In the genomic region with DNA sequence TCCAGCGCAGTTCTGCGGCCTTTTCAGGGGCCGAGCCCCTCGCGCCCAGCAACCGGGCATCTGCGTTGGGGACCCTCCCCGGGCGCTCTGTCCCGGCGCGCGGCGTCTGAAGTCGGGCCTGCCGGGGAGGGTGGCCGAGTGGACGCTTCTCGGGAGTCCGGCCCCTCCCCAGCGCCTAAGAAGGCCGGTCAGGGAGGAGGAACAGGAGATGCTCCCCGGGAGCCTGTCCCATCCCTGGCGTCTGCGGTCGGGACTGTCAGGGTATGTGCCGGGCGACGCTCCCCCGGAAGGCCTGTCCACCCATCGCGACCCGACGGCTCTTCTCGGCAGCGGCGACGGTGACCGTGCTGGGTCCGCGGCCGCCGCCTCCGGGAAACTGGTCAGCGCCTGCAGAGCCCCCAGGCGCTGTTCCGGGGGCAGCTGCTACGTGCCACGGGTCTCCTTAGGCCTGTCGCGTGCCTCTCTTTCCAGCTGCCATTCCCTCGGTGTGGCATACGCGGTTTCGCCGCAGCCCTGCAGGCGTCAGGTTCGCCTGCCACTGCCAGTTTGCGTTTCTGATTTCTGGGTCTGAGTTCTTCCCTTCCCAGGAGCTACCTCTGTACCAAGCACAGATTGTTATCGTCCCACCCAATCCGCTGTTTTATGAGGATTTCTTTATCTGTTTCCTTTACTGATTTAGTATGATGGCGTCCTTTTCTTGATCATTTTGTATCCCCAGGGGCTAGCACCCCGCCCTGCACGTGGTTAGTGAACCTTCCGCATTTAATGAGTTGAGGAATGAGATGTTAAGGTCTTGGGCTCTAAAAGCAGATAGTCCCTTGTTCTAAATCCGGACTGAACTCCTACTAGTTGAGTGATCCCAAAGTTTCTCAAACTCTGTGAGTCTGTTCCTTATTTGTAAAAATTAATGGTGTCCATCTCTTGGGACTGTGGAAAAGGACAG, we compare ENCODE assay signal across 9 cellular contexts. TPM values are rescaled to one million over a fixed set of nuclear protein-coding genes. Genes with fewer than 3 reads are reported as not detected.
DNase-seq lines count a peak whose midpoint lies in the region; ATAC-seq and TF ChIP-seq lines count a peak whose summit lies in the region.
"Had no signal": no experiment of that assay in that cellular context is flagged by ENCODE, and none has a peak within 500 bp of the region (broad histone marks: within the 10 kb centered on the region; RNA-seq: fewer than 3 reads in every experiment).

No MANE protein-coding gene starts in this region.

- peak overlapping the region; percentile 84 for H3K4me2 ChIP-seq in OCI-LY1 (ENCODE audit: low read length)

- H3K9me3 Mint-ChIP-seq in activated T-helper 17 cell treated with anti-CD3 and anti-CD28 coated beads, Interleukin-2, amount 50 U/mL, for 72 hours, result no peaks in the 10 kb centered on the region
- H3K9me3 Mint-ChIP-seq in naive thymus-derived CD4-positive, alpha-beta T cell, result peaks cover 0 to 9% (median 2%) of the 10 kb centered on the region in 11 donors

- H3K9me3 ChIP-seq in OCI-LY1 (ENCODE audit: low read length) (no peaks in the 10 kb centered on the region), thyroid gland (no peaks in the 10 kb centered on the region)
- no peaks in the 10 kb centered on the region for H3K9me3 ChIP-seq in naive thymus-derived CD4-positive, alpha-beta T cell (ENCODE audit: control insufficient read depth in 2 of 3, low read length in 3 of 3)

- H3K9ac ChIP-seq in OCI-LY1 (ENCODE audit: low read length), result peak overlapping the region; percentile 64

- H3K27me3 ChIP-seq in OCI-LY1 (ENCODE audit: insufficient read depth, low read length) (no peaks in the 10 kb centered on the region), thyroid gland (no peaks in the 10 kb centered on the region)
- H3K27me3 ChIP-seq in naive thymus-derived CD4-positive, alpha-beta T cell (ENCODE audit: control insufficient read depth in 2 of 2, insufficient read depth in 2 of 2, low read length in 2 of 2), result no peaks in the 10 kb centered on the region

- peak overlapping the region; percentile 91 for H3K4me3 Mint-ChIP-seq in activated T-helper 17 cell treated with anti-CD3 and anti-CD28 coated beads, Interleukin-2, amount 50 U/mL, for 72 hours
- H3K4me3 Mint-ChIP-seq in naive thymus-derived CD4-positive, alpha-beta T cell, result peak overlapping the region; percentile 90 to 100 (median 96)

- no peaks in the 10 kb centered on the region for H3K9me2 ChIP-seq in OCI-LY1 (ENCODE audit: low read depth, low read length)

- H3K27ac Mint-ChIP-seq in activated T-helper 17 cell treated with anti-CD3 and anti-CD28 coated beads, Interleukin-2, amount 50 U/mL, for 72 hours, result peak overlapping the region; percentile 89
- peak overlapping the region; percentile 96 to 100 (median 98) for H3K27ac Mint-ChIP-seq in naive thymus-derived CD4-positive, alpha-beta T cell

- peaks cover 28% of the 10 kb centered on the region for H3K4me1 Mint-ChIP-seq in activated T-helper 17 cell treated with anti-CD3 and anti-CD28 coated beads, Interleukin-2, amount 50 U/mL, for 72 hours
- peaks cover 26 to 80% (median 71%) of the 10 kb centered on the region in 7 donors for H3K4me1 Mint-ChIP-seq in naive thymus-derived CD4-positive, alpha-beta T cell

- intact Hi-C loops in naive thymus-derived CD4-positive, alpha-beta T cell (cut with micrococcal nuclease), result loop anchor here (1.0 to 10.0 kb wide), 22 partner anchors 11 to 1810 kb away; a partner anchor contains a TSS
- intact Hi-C loops in thyroid gland (cut with DNase I), result no loop called here

- 14 to 15% methylated on average over 23 to 25 of the region's 66 CpGs for WGBS in thyroid gland, 2 donors

- TF ChIP-seq POLR2A in thyroid gland (IDR thresholded peaks at IDR 0.05), result no peak

- peak; percentile 33 for ATAC-seq in HG02840 (IDR thresholded peaks at IDR 0.05; ENCODE audit: low FRiP score, unreplicated experiment)
- peak; percentile 49 for ATAC-seq in activated T-helper 17 cell treated with anti-CD3 and anti-CD28 coated beads, Interleukin-2, amount 50 U/mL, for 72 hours (replicated peaks)
- ATAC-seq in naive thymus-derived CD4-positive, alpha-beta T cell, result peak; percentile 56

- no peaks in the 10 kb centered on the region for H3K27me3 Mint-ChIP-seq in activated T-helper 17 cell treated with anti-CD3 and anti-CD28 coated beads, Interleukin-2, amount 50 U/mL, for 72 hours
- no peaks in the 10 kb centered on the region for H3K27me3 Mint-ChIP-seq in naive thymus-derived CD4-positive, alpha-beta T cell

- H3K36me3 ChIP-seq in OCI-LY1 (ENCODE audit: insufficient read depth, low read length) (no peaks in the 10 kb centered on the region), thyroid gland (peaks cover 0 to 4% of the 10 kb centered on the region in 2 donors)
- peaks cover 0 to 4% (median 0%) of the 10 kb centered on the region in 3 experiments for H3K36me3 ChIP-seq in naive thymus-derived CD4-positive, alpha-beta T cell (ENCODE audit: control insufficient read depth in 2 of 3, insufficient read depth in 3 of 3, low read length in 3 of 3)

- H4K20me1 ChIP-seq in OCI-LY1 (ENCODE audit: insufficient read depth, low read length), result no peaks in the 10 kb centered on the region

- H3K79me2 ChIP-seq in OCI-LY1 (ENCODE audit: insufficient read depth, low read length), result no peaks in the 10 kb centered on the region

- H3K4me3 ChIP-seq in OCI-LY1 (ENCODE audit: low read depth, low read length, poor library complexity, severe bottlenecking), result peak overlapping the region; percentile 64
- H3K4me3 ChIP-seq in fibroblast of mammary gland (ENCODE audit: control insufficient read depth, low read depth, low read length), result peak overlapping the region; percentile 90
- peak overlapping the region; percentile 77 for H3K4me3 ChIP-seq in naive thymus-derived CD4-positive, alpha-beta T cell (ENCODE audit: low read length)
- peak overlapping the region; percentile 77 to 94 (median 77) for H3K4me3 ChIP-seq in thyroid gland (replicated peaks in 1 of 3)

- H3K4me1 ChIP-seq in OCI-LY1 (ENCODE audit: insufficient read depth, low read length, severe bottlenecking) (peaks cover 5% of the 10 kb centered on the region), thyroid gland (peaks cover 0 to 16% of the 10 kb centered on the region in 2 donors)
- peaks cover 21 to 24% of the 10 kb centered on the region in 2 donors for H3K4me1 ChIP-seq in naive thymus-derived CD4-positive, alpha-beta T cell (ENCODE audit: control insufficient read depth in 2 of 2, insufficient read depth in 2 of 2, low read length in 2 of 2)

- H3K27ac ChIP-seq in OCI-LY1 (ENCODE audit: low read depth, low read length, poor library complexity, severe bottlenecking) (no peak overlapping the region), thyroid gland (peak overlapping the region; percentile 98 to 100 (median 99))
- peak overlapping the region; percentile 94 for H3K27ac ChIP-seq in naive thymus-derived CD4-positive, alpha-beta T cell (ENCODE audit: low read depth, low read length)

- TF ChIP-seq CTCF in OCI-LY1 (IDR thresholded peaks at IDR 0.05; ENCODE audit: low read length) (no peak), fibroblast of mammary gland (conservative IDR thresholded peaks at IDR 0.05; ENCODE audit: control insufficient read depth, insufficient read depth, low read depth, low read length) (no peak), thyroid gland (IDR thresholded peaks at IDR 0.05) (no peak)

- peaks cover 29% of the 10 kb centered on the region for H3K36me3 Mint-ChIP-seq in activated T-helper 17 cell treated with anti-CD3 and anti-CD28 coated beads, Interleukin-2, amount 50 U/mL, for 72 hours (ENCODE audit: low read depth)
- H3K36me3 Mint-ChIP-seq in naive thymus-derived CD4-positive, alpha-beta T cell, result peaks cover 0 to 47% (median 6%) of the 10 kb centered on the region in 5 donors

- CTCF ChIA-PET in naive thymus-derived CD4-positive, alpha-beta T cell (lab: Charles Lee), result interaction anchor here (1.2 kb wide), 1 partner anchor 153 kb away, joined by 3 read pairs; no protein-coding TSS in a partner anchor

- POLR2A ChIA-PET in naive thymus-derived CD4-positive, alpha-beta T cell (lab: Charles Lee), result interaction anchor here (0.6 to 4.6 kb wide), 12 partner anchors 12 to 1461 kb away, joined by 3 to 61 read pairs (median 6); a partner anchor contains a TSS

- DNase-seq in NCI-H748 (lab: John Stamatoyannopoulos, UW; ENCODE audit: unreplicated experiment) (peak; percentile 58), NCI-H748 treated with DMSO at 0.1 percent for 48 hours (lab: John Stamatoyannopoulos, UW) (no peak), fibroblast of mammary gland (ENCODE audit: low read depth) (peak; percentile 40), thyroid gland (peak; percentile 47 to 51)
- DNase-seq in naive thymus-derived CD4-positive, alpha-beta T cell, result peak in 7 of 9 donors; percentile 36 to 63 (median 56)

- H3F3A ChIP-seq in OCI-LY1 (ENCODE audit: insufficient read depth, low read length), result no peaks in the 10 kb centered on the region

- no peak overlapping the region for H2AFZ ChIP-seq in OCI-LY1 (ENCODE audit: low read length)

RNA-seq across cellular contexts. Expression of a gene that starts 0.8 kb away (rescaled TPM):
- 1 to 10 TPM; 5.6 to 7.1 TPM for total RNA-seq in activated T-helper 17 cell treated with anti-CD3 and anti-CD28 coated beads, Interleukin-2, amount 50 U/mL, for 72 hours
- total RNA-seq in naive thymus-derived CD4-positive, alpha-beta T cell, result 10 to 100 TPM; 13.1 to 34.0 (median 24.8) TPM
- polyA plus RNA-seq in naive thymus-derived CD4-positive, alpha-beta T cell, result 10 to 100 TPM; 13.0 to 15.1 TPM
- 10 to 100 TPM; 13.7 to 23.0 (median 17.1) TPM for total RNA-seq in thyroid gland

RNA-seq across cellular contexts. Expression of a gene that starts 22.7 kb away (rescaled TPM):
- total RNA-seq in activated T-helper 17 cell treated with anti-CD3 and anti-CD28 coated beads, Interleukin-2, amount 50 U/mL, for 72 hours, result under 1 TPM; 0.58 to 0.84 TPM
- 10 to 100 TPM in 1 of 5 experiments, 1 to 10 TPM in 4; 1.7 to 15.7 (median 6.5) TPM for total RNA-seq in naive thymus-derived CD4-positive, alpha-beta T cell
- 10 to 100 TPM in 1 of 2 donors, 1 to 10 TPM in 1; 4.7 to 16.5 TPM for polyA plus RNA-seq in naive thymus-derived CD4-positive, alpha-beta T cell
- 10 to 100 TPM in 2 of 4 donors, 1 to 10 TPM in 2; 5.5 to 15.9 (median 10.0) TPM for total RNA-seq in thyroid gland

RNA-seq across cellular contexts. Expression of a gene that starts 37.3 kb away (rescaled TPM):
- not detected for total RNA-seq in activated T-helper 17 cell treated with anti-CD3 and anti-CD28 coated beads, Interleukin-2, amount 50 U/mL, for 72 hours
- not detected for total RNA-seq in naive thymus-derived CD4-positive, alpha-beta T cell
- polyA plus RNA-seq in naive thymus-derived CD4-positive, alpha-beta T cell, result under 1 TPM in 1 of 2 donors, not detected in 1; 0.44 TPM
- total RNA-seq in thyroid gland, result not detected
- total RNA-seq: subcutaneous adipose tissue had no signal
